ENCODE assay signal across 27 cellular contexts in the genomic region with DNA sequence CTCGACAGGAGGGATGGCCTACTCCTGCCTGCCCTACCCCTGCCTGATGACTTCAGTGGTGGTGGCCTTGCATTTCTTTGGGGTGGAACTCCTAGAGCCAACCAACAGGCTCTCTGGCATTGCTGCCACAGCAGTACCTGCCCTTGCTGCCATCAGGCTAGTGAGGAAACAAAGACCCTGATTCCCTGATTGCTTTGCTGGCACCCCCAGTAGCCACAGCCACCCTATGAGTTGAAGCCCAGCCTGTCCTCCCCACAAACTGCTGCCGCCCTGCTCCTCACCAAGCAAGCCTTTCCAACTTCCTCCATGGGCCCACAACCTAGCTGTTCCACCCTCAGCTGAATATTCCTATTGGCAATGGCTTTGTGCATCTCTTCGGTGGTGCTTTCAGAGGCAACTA. TPM values are rescaled to one million over a fixed set of nuclear protein-coding genes. Genes with fewer than 3 reads are reported as not detected.
DNase-seq lines count a peak whose midpoint lies in the region; ATAC-seq, FAIRE-seq and TF ChIP-seq lines count a peak whose summit lies in the region.
"Had no signal": no experiment of that assay in that cellular context is flagged by ENCODE, and none has a peak within 500 bp of the region (broad histone marks: within the 10 kb centered on the region; RNA-seq: fewer than 3 reads in every experiment).

No MANE protein-coding gene starts in this region.

- DNase-seq in kidney (peak; percentile 39), posterior vena cava (ENCODE audit: low spot score) (peak; percentile 64), sciatic nerve (ENCODE audit: low spot score) (no peak), Right ventricle myocardium inferior (ENCODE audit: missing footprints) (no peak), DMS53 treated with DMSO at 0.1 percent for 48 hours (lab: John Stamatoyannopoulos, UW; ENCODE audit: unreplicated experiment) (no peak)
- no peak for DNase-seq in activated CD4-positive, CD25-positive, alpha-beta regulatory T cell treated with anti-CD3 and anti-CD28 coated beads, Interleukin-2, amount 50 U/mL, for 72 hours
- DNase-seq: 8988T; ACHN; BE2C; C1 segment of cervical spinal cord; CD4-positive, alpha-beta memory T cell; CD4-positive, CD25-positive, alpha-beta regulatory T cell; CD8-positive, alpha-beta memory T cell; COR-L47; DMS 273 treated with DMSO at 0.1 percent for 48 hours; DMS153; DMS53; DMS79 treated with DMSO at 0.1 percent for 48 hours; GF-D8 had no signal

- no peaks in the 10 kb centered on the region for H3K9me3 ChIP-seq in kidney (ENCODE audit: control insufficient read depth in 1 of 2, low read length in 2 of 2)
- H3K9me3 ChIP-seq: BLaER1 had no signal

- no peak for FAIRE-seq in kidney (lab: Jason Lieb, UNC)
- FAIRE-seq: A204.1, G401.6, GM12891, GM19239 had no signal

- H3K36me3 ChIP-seq in kidney (ENCODE audit: control insufficient read depth in 1 of 2, insufficient read depth in 2 of 2, low read length in 2 of 2): no peaks in the 10 kb centered on the region
- H3K36me3 ChIP-seq: BE2C, BLaER1 had no signal

- no peaks in the 10 kb centered on the region for H3K4me1 ChIP-seq in kidney (ENCODE audit: control insufficient read depth in 1 of 2, insufficient read depth in 1 of 2, low read depth in 1 of 2, low read length in 2 of 2)
- H3K4me1 ChIP-seq: BE2C, BLaER1 had no signal

- ATAC-seq in sciatic nerve (peak; percentile 22), Right ventricle myocardium inferior (no peak), SK-N-SH treated with all-trans-retinoic acid at 6 μM for 48 hours (no peak)

- no peak overlapping the region for H3K9ac ChIP-seq in kidney (ENCODE audit: low read length in 2 of 2)
- H3K9ac ChIP-seq: BLaER1 had no signal

- intact Hi-C loops in kidney (cut with DNase I) (no loop called here), posterior vena cava (cut with DNase I) (no loop called here), sciatic nerve (cut with DNase I) (no loop called here), Right ventricle myocardium inferior (cut with DNase I) (no loop called here)

- no peak overlapping the region for H3K27ac ChIP-seq in kidney (ENCODE audit: low read depth in 2 of 2, low read length in 2 of 2)
- H3K27ac ChIP-seq: BLaER1 had no signal

- no peak for TF ChIP-seq CTCF in kidney (IDR thresholded peaks at IDR 0.05; ENCODE audit: borderline replicate concordance, extremely low read depth, insufficient read depth)

- H3K4me3 ChIP-seq in kidney (ENCODE audit: low read length in 2 of 2): no peak overlapping the region
- H3K4me3 ChIP-seq: BLaER1 had no signal

TF ChIP-seq in SK-N-SH treated with all-trans-retinoic acid at 6 μM for 48 hours, 23 proteins besides CTCF, POLR2A, EP300 and RAD21:
- TF ChIP-seq ZFP30 (CRISPR knock-in tag; IDR thresholded peaks at IDR 0.05): no peak
- no peak for TF ChIP-seq ZFP3 (CRISPR knock-in tag; IDR thresholded peaks at IDR 0.05)
- TF ChIP-seq OSR1 (CRISPR knock-in tag; IDR thresholded peaks at IDR 0.05): no peak
- no peak for TF ChIP-seq BACH2 (CRISPR knock-in tag; IDR thresholded peaks at IDR 0.05; ENCODE audit: borderline replicate concordance)
- TF ChIP-seq TOX (CRISPR knock-in tag; IDR thresholded peaks at IDR 0.05; ENCODE audit: borderline replicate concordance): no peak
- TF ChIP-seq, protein P1, sequence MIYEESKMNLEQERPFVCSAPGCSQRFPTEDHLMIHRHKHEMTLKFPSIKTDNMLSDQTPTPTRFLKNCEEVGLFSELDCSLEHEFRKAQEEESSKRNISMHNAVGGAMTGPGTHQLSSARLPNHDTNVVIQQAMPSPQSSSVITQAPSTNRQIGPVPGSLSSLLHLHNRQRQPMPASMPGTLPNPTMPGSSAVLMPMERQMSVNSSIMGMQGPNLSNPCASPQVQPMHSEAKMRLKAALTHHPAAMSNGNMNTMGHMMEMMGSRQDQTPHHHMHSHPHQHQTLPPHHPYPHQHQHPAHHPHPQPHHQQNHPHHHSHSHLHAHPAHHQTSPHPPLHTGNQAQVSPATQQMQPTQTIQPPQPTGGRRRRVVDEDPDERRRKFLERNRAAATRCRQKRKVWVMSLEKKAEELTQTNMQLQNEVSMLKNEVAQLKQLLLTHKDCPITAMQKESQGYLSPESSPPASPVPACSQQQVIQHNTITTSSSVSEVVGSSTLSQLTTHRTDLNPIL (CRISPR knock-in tag; IDR thresholded peaks at IDR 0.05; ENCODE audit: low read depth): no peak
- no peak for TF ChIP-seq ISL1 (CRISPR knock-in tag; IDR thresholded peaks at IDR 0.05)
- no peak for TF ChIP-seq ESRRG (CRISPR knock-in tag; IDR thresholded peaks at IDR 0.05)
- no peak for TF ChIP-seq GLIS3 (CRISPR knock-in tag; IDR thresholded peaks at IDR 0.05)
- no peak for TF ChIP-seq CSRNP3 (CRISPR knock-in tag; IDR thresholded peaks at IDR 0.05)
- TF ChIP-seq SNAI2 (CRISPR knock-in tag; IDR thresholded peaks at IDR 0.05): no peak
- TF ChIP-seq ZNF70 (CRISPR knock-in tag; IDR thresholded peaks at IDR 0.05): no peak
- TF ChIP-seq, protein P2, sequence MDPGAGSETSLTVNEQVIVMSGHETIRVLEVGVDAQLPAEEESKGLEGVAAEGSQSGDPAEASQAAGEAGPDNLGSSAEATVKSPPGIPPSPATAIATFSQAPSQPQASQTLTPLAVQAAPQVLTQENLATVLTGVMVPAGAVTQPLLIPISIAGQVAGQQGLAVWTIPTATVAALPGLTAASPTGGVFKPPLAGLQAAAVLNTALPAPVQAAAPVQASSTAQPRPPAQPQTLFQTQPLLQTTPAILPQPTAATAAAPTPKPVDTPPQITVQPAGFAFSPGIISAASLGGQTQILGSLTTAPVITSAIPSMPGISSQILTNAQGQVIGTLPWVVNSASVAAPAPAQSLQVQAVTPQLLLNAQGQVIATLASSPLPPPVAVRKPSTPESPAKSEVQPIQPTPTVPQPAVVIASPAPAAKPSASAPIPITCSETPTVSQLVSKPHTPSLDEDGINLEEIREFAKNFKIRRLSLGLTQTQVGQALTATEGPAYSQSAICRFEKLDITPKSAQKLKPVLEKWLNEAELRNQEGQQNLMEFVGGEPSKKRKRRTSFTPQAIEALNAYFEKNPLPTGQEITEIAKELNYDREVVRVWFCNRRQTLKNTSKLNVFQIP (CRISPR knock-in tag; IDR thresholded peaks at IDR 0.05; ENCODE audit: borderline replicate concordance, low read depth): no peak

RNA-seq across cellular contexts. Expression of gene KHDRBS2, which starts 52.5 kb away (rescaled TPM):
- total RNA-seq in kidney (0.76 TPM), posterior vena cava (under 1 TPM; 0.14 to 0.28 TPM), sciatic nerve (0.31 TPM), Right ventricle myocardium inferior (not detected)
- not detected for polyA plus RNA-seq in kidney (ENCODE audit: insufficient read depth, low read depth, low replicate concordance)
- total RNA-seq: A673; CD4-positive, alpha-beta memory T cell; CD4-positive, CD25-positive, alpha-beta regulatory T cell; CD8-positive, alpha-beta memory T cell had no signal
- polyA plus RNA-seq: AG04450; CD4-positive, alpha-beta memory T cell; CD4-positive, CD25-positive, alpha-beta regulatory T cell; CD8-positive, alpha-beta memory T cell had no signal

Comparison
In these comparisons a context has a peak if more than half of its experiments do, and no peak if none do; other contexts are left out.
1. DNase-seq: peak in kidney (single experiment) and posterior vena cava (single experiment); none in sciatic nerve (single experiment), Right ventricle myocardium inferior (single experiment), DMS53 treated with DMSO at 0.1 percent for 48 hours (single experiment) and activated CD4-positive, CD25-positive, alpha-beta regulatory T cell treated with anti-CD3 and anti-CD28 coated beads, Interleukin-2, amount 50 U/mL, for 72 hours (single experiment).